Comparison of ENCODE assay signal across 31 cellular contexts in the genomic region with DNA sequence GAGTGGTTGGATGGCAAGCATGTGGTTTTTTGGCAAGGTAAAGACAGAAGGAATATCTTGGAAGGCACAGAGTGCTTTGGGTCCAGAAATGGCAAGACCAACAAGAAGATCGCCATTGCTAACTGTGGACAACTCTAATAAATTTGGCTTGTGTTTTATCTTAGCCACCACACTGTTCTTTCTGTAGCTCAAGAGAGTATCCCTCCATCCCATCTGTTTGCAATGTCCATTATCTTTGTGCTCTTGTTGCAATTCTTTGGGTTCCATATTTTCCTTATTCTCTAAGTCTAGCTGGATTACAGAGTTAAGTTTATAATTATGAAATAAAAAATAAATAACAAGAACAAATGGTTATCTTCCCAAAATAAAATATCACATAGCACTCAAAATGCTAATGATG. TPM values are rescaled to one million over a fixed set of nuclear protein-coding genes. Genes with fewer than 3 reads are reported as not detected.
DNase-seq lines count a peak whose midpoint lies in the region; ATAC-seq, FAIRE-seq and TF ChIP-seq lines count a peak whose summit lies in the region.
"Had no signal": no experiment of that assay in that cellular context is flagged by ENCODE, and none has a peak within 500 bp of the region (broad histone marks: within the 10 kb centered on the region; RNA-seq: fewer than 3 reads in every experiment).

No MANE protein-coding gene starts in this region.

- H4K20me1 ChIP-seq in K562 (replicated peaks; ENCODE audit: control insufficient read depth, insufficient read depth, low read length), result no peaks in the 10 kb centered on the region
- H4K20me1 ChIP-seq: BLaER1; BLaER1 treated with 17β-estradiol and CSF1 and Interleukin-3, amounts not matched to agents 10 nM and 100 nM had no signal

- intact Hi-C loops in K562 (cut with micrococcal nuclease), result no loop called here

- peak overlapping the region; percentile 96 for H3K27ac ChIP-seq in VCaP
- no peak overlapping the region for H3K27ac ChIP-seq in K562 (ENCODE audit: extremely low read depth, low read depth, low read length)
- H3K27ac ChIP-seq: A549; BLaER1; BLaER1 treated with 17β-estradiol and CSF1 and Interleukin-3, amounts not matched to agents 10 nM and 100 nM; C4-2B had no signal

- H3K36me3 ChIP-seq in K562 (ENCODE audit: control insufficient read depth, insufficient read depth, low read length), result no peaks in the 10 kb centered on the region
- H3K36me3 ChIP-seq: BE2C; BLaER1; BLaER1 treated with 17β-estradiol and CSF1 and Interleukin-3, amounts not matched to agents 10 nM and 100 nM had no signal

- no peak; the same call in 1 of the 2 replicates for TF ChIP-seq EP300 in K562 (IDR thresholded peaks at IDR 0.05; ENCODE audit: low read length)

- TF ChIP-seq POLR2A in K562 (conservative IDR thresholded peaks at IDR 0.05), result no peak
- TF ChIP-seq POLR2A in erythroblast (IDR thresholded peaks at IDR 0.05; ENCODE audit: low read length), result no peak

- TF ChIP-seq RAD21 in K562 (CRISPR knock-in tag; conservative IDR thresholded peaks at IDR 0.05 in 1 of 2, IDR thresholded peaks at IDR 0.05 in 1 of 2), result no peak

- POLR2A ChIA-PET in K562 (lab: Yijun Ruan, JAX), result interaction anchor here (0.6 kb wide), 1 partner anchor 1542 kb away, joined by 3 read pairs; the partner anchor contains the start of gene SIX4

- no peaks in the 10 kb centered on the region for H3K79me2 ChIP-seq in K562 (ENCODE audit: control insufficient read depth, insufficient read depth, low read length)

- no peaks in the 10 kb centered on the region for H3K27me3 ChIP-seq in K562 (ENCODE audit: control insufficient read depth in 2 of 2, insufficient read depth in 2 of 2, low read length in 2 of 2)
- H3K27me3 ChIP-seq: BE2C had no signal

- no peaks in the 10 kb centered on the region for H3K9me1 ChIP-seq in K562 (ENCODE audit: control insufficient read depth, insufficient read depth, low read length)

- H3K9ac ChIP-seq in K562 (ENCODE audit: insufficient read depth in 1 of 2, low read depth in 2 of 2, low read length in 2 of 2), result no peak overlapping the region
- H3K9ac ChIP-seq: BLaER1; BLaER1 treated with 17β-estradiol and CSF1 and Interleukin-3, amounts not matched to agents 10 nM and 100 nM had no signal

- no peak for TF ChIP-seq CTCF in VCaP (conservative IDR thresholded peaks at IDR 0.05)
- no peak for TF ChIP-seq CTCF in K562 (IDR thresholded peaks at IDR 0.05 in 2 of 3, conservative IDR thresholded peaks at IDR 0.05 in 1 of 3; ENCODE audit: insufficient read depth in 2 of 3, low read depth in 1 of 3, low read length in 3 of 3)

- FAIRE-seq in K562 (lab: Jason Lieb, UNC) (no peak), frontal cortex (lab: Jason Lieb, UNC) (no peak)
- FAIRE-seq: A204.1, A549 had no signal

- no peak for ATAC-seq in K562
- ATAC-seq: A549; CD8-positive, alpha-beta T cell had no signal

- in situ Hi-C loops in K562 (cut with MboI), result no loop called here

- peak overlapping the region; percentile 44; the same call in 1 of the 2 replicates for H2AFZ ChIP-seq in K562 (ENCODE audit: low read depth, low read length)

- H3K4me2 ChIP-seq in K562 (ENCODE audit: insufficient read depth, low read length), result no peak overlapping the region; the same call in 1 of the 2 replicates
- H3K4me2 ChIP-seq: A549; BLaER1; BLaER1 treated with 17β-estradiol and CSF1 and Interleukin-3, amounts not matched to agents 10 nM and 100 nM had no signal

- peaks cover 0 to 12% of the 10 kb centered on the region in 2 experiments; a peak in 3 of 5 replicates for H3K4me1 ChIP-seq in K562 (replicated peaks in 1 of 2; ENCODE audit: control insufficient read depth in 2 of 2, insufficient read depth in 2 of 2, low read length in 2 of 2)
- H3K4me1 ChIP-seq: A549; BE2C; BLaER1; BLaER1 treated with 17β-estradiol and CSF1 and Interleukin-3, amounts not matched to agents 10 nM and 100 nM; Caco-2 had no signal

- H3K9me3 ChIP-seq in K562 (replicated peaks; ENCODE audit: control insufficient read depth, insufficient read depth, low read depth, low read length), result no peaks in the 10 kb centered on the region
- H3K9me3 ChIP-seq: A549; BE2C; BLaER1; BLaER1 treated with 17β-estradiol and CSF1 and Interleukin-3, amounts not matched to agents 10 nM and 100 nM; Caco-2 had no signal

- no peak overlapping the region for H3K4me3 ChIP-seq in K562
- H3K4me3 ChIP-seq: A549; BLaER1; BLaER1 treated with 17β-estradiol and CSF1 and Interleukin-3, amounts not matched to agents 10 nM and 100 nM had no signal

- CTCF ChIA-PET in K562 (lab: Yijun Ruan, JAX; ENCODE audit: low intra/inter-chr PET ratio), result no interaction called here

- DNase-seq in K562 (ENCODE audit: extremely low read depth in 1 of 4, low spot score in 3 of 4) (peak in 1 of 4 experiments; percentile 24), erythroblast (lab: John Stamatoyannopoulos, UW) (peak; percentile 27 to 74), frontal cortex (ENCODE audit: low spot score in 2 of 2) (no peak), germinal center (ENCODE audit: low spot score) (no peak)
- no peak for DNase-seq in activated naive CD4-positive, alpha-beta T cell (lab: John Stamatoyannopoulos, UW)
- DNase-seq: 8988T; ACHN; AML-193; BE2C; C1 segment of cervical spinal cord; Caco-2; Calu3; CD4-positive, alpha-beta memory T cell; CD4-positive, alpha-beta T cell; CD4-positive, CD25-positive, alpha-beta regulatory T cell; CD8-positive, alpha-beta memory T cell; CD8-positive, alpha-beta T cell; COR-L47; DMS 273 treated with DMSO at 0.1 percent for 48 hours; DMS153; DMS53; DMS79; DMS79 treated with DMSO at 0.1 percent for 48 hours; DND-41; EL had no signal

- BruUV-seq in K562 (replicated peaks; lab: Mats Ljungman, UMichigan), result no TSS peak

- 40% methylated on average over 1 of the region's 1 CpG for WGBS in K562 (ENCODE audit: insufficient coverage, low coverage, missing lambda C conversion rate)

TF ChIP-seq in K562, 482 proteins besides CTCF, POLR2A, EP300 and RAD21 (continues in another document):
- TF ChIP-seq ZFP36 (IDR thresholded peaks at IDR 0.05; ENCODE audit: low read depth, low read length, partially characterized antibody) (no peak), RAD51 (IDR thresholded peaks at IDR 0.05; ENCODE audit: borderline replicate concordance, low read depth) (no peak), ARID1B (IDR thresholded peaks at IDR 0.05) (peak; percentile 66; the same call in 1 of the 2 replicates), KHSRP (IDR thresholded peaks at IDR 0.05) (no peak), CBFA2T2 (conservative IDR thresholded peaks at IDR 0.05) (peak; percentile 59), MTA2 (IDR thresholded peaks at IDR 0.05; ENCODE audit: low read depth) (0 out of 2 replicates have a peak, but pooled peaks have one; percentile 27), TCF3 (CRISPR knock-in tag; IDR thresholded peaks at IDR 0.05) (peak; percentile 64), TAL1 (IDR thresholded peaks at IDR 0.05) (peak; percentile 73), FOXM1 (IDR thresholded peaks at IDR 0.05; ENCODE audit: low read depth) (no peak), FOXM1 (CRISPR knock-in tag; IDR thresholded peaks at IDR 0.05; ENCODE audit: low read depth) (no peak), THAP7 (CRISPR knock-in tag; IDR thresholded peaks at IDR 0.05) (no peak), ESRRA (IDR thresholded peaks at IDR 0.05; ENCODE audit: borderline replicate concordance, low read depth) (no peak), NFRKB (IDR thresholded peaks at IDR 0.05; ENCODE audit: low read depth) (no peak), ZC3H11A (IDR thresholded peaks at IDR 0.05; ENCODE audit: low read depth, low read length) (no peak), YY1 (IDR thresholded peaks at IDR 0.05; ENCODE audit: borderline replicate concordance in 1 of 3, control insufficient read depth in 1 of 3, extremely low read depth in 1 of 3, insufficient read depth in 3 of 3, insufficient read length in 1 of 3, insufficient replicate concordance in 2 of 3, low read depth in 1 of 3, low read length in 2 of 3) (no peak), ZNF263 (CRISPR knock-in tag; IDR thresholded peaks at IDR 0.05; ENCODE audit: borderline replicate concordance) (no peak)
- TF ChIP-seq, protein P1, sequence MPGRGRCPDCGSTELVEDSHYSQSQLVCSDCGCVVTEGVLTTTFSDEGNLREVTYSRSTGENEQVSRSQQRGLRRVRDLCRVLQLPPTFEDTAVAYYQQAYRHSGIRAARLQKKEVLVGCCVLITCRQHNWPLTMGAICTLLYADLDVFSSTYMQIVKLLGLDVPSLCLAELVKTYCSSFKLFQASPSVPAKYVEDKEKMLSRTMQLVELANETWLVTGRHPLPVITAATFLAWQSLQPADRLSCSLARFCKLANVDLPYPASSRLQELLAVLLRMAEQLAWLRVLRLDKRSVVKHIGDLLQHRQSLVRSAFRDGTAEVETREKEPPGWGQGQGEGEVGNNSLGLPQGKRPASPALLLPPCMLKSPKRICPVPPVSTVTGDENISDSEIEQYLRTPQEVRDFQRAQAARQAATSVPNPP (IDR thresholded peaks at IDR 0.05; ENCODE audit: borderline replicate concordance, insufficient read depth, insufficient read length), result no peak

RNA-seq across cellular contexts. Expression of gene DAAM1, which starts 6.7 kb away (rescaled TPM):
- 14.8 and 51.6 TPM in 2 replicates for total RNA-seq in K562 (2011; cell fraction: chromatin; rRNA removed; ENCODE audit: low replicate concordance)
- 7.2 and 11.1 TPM in 2 replicates for total RNA-seq in K562 (2011; cell fraction: nucleolus; rRNA removed)
- total RNA-seq in K562 (2011; cell fraction: nucleoplasm; rRNA removed), result 19.7 and 34.7 TPM in 2 replicates
- total RNA-seq in K562 (2014; rRNA removed) (3.0 and 4.3 TPM in 2 replicates), K562 (2014; rRNA removed; fragmentation: Illumina TruSeq; extraction: Trizol) (6.7 and 10.9 TPM in 2 replicates), K562 (2015; rRNA removed; fragmentation: Illumina TruSeq; extraction: Trizol) (4.6 and 5.5 TPM in 2 replicates), K562 (2021) (10.5 and 11.6 TPM in 2 replicates), frontal cortex (232 TPM)
- polyA plus RNA-seq in K562 (2011; rRNA removed) (8.4 and 10.5 TPM in 2 replicates), K562 (2014; fragmentation: Illumina TruSeq; extraction: Trizol) (8.2 and 10.6 TPM in 2 replicates), K562 (2014; fragmentation: Nextera tagmentation; extraction: Ambion mirVana) (1 to 10 TPM; 3.6 to 6.3 TPM), K562 (2014; rRNA removed) (5.0 and 7.0 TPM in 2 replicates)
- polyA plus RNA-seq in K562 (2011; cell fraction: cytosol; rRNA removed), result 1.2 and 3.4 TPM in 2 replicates
- polyA plus RNA-seq in K562 (2011; cell fraction: nucleus; rRNA removed), result 5.4 and 10.2 TPM in 2 replicates
- polyA plus RNA-seq in K562 (2012), result 3.9 and 5.9 TPM in 2 replicates
- 38.4 and 55.9 TPM in 2 replicates for polyA minus RNA-seq in K562 (2011; rRNA and poly(A)+ RNA removed)
- polyA minus RNA-seq in K562 (2011; cell fraction: cytosol; rRNA and poly(A)+ RNA removed), result 3.5 and 3.6 TPM in 2 replicates
- polyA minus RNA-seq in K562 (2011; cell fraction: nucleus; rRNA and poly(A)+ RNA removed), result 20.7 and 36.2 TPM in 2 replicates

Comparison
In these comparisons a context has a peak if more than half of its experiments do, and no peak if none do; other contexts are left out.
1. DNase-seq: peak in erythroblast (2 of 2); none in frontal cortex (0 of 2), germinal center (single experiment) and activated naive CD4-positive, alpha-beta T cell (0 of 4).